ENCODE assay signal across 8 cellular contexts in the genomic region with DNA sequence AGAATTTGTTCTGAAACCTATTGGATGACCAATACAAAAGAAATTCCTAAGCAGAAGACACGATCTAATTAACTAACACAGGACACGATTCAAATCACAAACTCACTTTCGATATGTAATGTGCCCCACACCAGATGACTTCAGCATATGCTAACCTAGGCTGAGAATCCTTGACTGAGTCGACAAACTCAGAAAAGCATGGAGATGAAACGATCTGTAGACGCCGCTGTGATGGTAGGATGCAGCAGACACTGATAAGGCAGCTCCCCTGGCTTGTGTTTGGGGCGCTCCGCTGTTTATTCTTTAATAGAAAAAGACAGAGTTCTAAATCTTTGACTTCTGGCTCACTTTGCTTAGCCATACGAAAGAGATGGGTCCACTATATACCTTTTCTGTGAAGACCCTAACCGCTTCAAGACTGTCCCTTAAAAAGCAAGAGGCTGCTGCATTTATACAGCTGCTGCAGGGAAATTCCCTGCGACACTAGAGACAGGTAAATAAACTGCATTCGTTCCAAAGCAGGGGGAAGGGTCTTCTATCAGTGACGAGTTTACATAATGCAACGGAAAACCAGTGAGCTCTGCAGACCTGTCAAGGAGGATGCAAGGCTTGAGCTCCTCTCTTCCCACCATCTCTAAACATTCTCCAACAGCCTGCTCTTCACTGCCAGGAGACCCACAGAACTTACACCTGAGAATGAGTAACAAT. TPM values are rescaled to one million over a fixed set of nuclear protein-coding genes. Genes with fewer than 3 reads are reported as not detected.
DNase-seq lines count a peak whose midpoint lies in the region; ATAC-seq and TF ChIP-seq lines count a peak whose summit lies in the region.

No MANE protein-coding gene starts in this region.

- no peaks in the 10 kb centered on the region for H3K9me3 ChIP-seq in A673 (ENCODE audit: low read depth, low read length, poor library complexity, severe bottlenecking)
- H3K9me3 ChIP-seq in iPS-18c (ENCODE audit: control insufficient read depth, insufficient read depth, low read length) = no peaks in the 10 kb centered on the region

- H3K9me3 Mint-ChIP-seq in activated CD8-positive, alpha-beta T cell treated with anti-CD3 and anti-CD28 coated beads, Interleukin-2, amount 10 ng/mL, durations not matched to agents 7 days and 5 days (ENCODE audit: insufficient read depth) = no peaks in the 10 kb centered on the region
- H3K9me3 Mint-ChIP-seq in stimulated activated memory B cell treated with anti-CD40 and anti-IgM and Interleukin-4, amounts not matched to agents 10 μg/mL and 1 μg/mL and 100 μg/mL, for 72 hours = no peaks in the 10 kb centered on the region

- no peaks in the 10 kb centered on the region for H3K27me3 ChIP-seq in A673 (replicated peaks; ENCODE audit: insufficient read depth, low read depth, low read length, poor library complexity)
- no peaks in the 10 kb centered on the region for H3K27me3 ChIP-seq in H7 (ENCODE audit: control insufficient read depth, insufficient read depth, low read length)

- TF ChIP-seq CTCF in A673 (conservative IDR thresholded peaks at IDR 0.05; ENCODE audit: low read depth, low read length) = no peak

- peaks cover 42% of the 10 kb centered on the region for H3K4me1 Mint-ChIP-seq in activated CD8-positive, alpha-beta T cell treated with anti-CD3 and anti-CD28 coated beads, Interleukin-2, amount 10 ng/mL, durations not matched to agents 7 days and 5 days (ENCODE audit: low read depth)
- peaks cover 41% of the 10 kb centered on the region for H3K4me1 Mint-ChIP-seq in stimulated activated memory B cell treated with anti-CD40 and anti-IgM and Interleukin-4, amounts not matched to agents 10 μg/mL and 1 μg/mL and 100 μg/mL, for 72 hours

- H3K4me3 ChIP-seq in A673 (ENCODE audit: low read depth, low read length, poor library complexity, severe bottlenecking) (peak overlapping the region; percentile 95), H7 (ENCODE audit: insufficient read depth, low read depth, low read length) (peak overlapping the region; percentile 85), iPS-18c (ENCODE audit: insufficient read depth, low read depth, low read length) (peak overlapping the region; percentile 95)

- peak overlapping the region; percentile 95 for H3K4me3 Mint-ChIP-seq in activated CD8-positive, alpha-beta T cell treated with anti-CD3 and anti-CD28 coated beads, Interleukin-2, amount 10 ng/mL, durations not matched to agents 7 days and 5 days
- peak overlapping the region; percentile 91 for H3K4me3 Mint-ChIP-seq in stimulated activated memory B cell treated with anti-CD40 and anti-IgM and Interleukin-4, amounts not matched to agents 10 μg/mL and 1 μg/mL and 100 μg/mL, for 72 hours

- DNase-seq in A673 (ENCODE audit: low spot score) (no peak), H7 (no peak), A172 (ENCODE audit: low spot score) (no peak), DMS153 treated with DMSO at 0.1 percent for 48 hours (lab: John Stamatoyannopoulos, UW; ENCODE audit: unreplicated experiment) (no peak)
- DNase-seq in activated CD8-positive, alpha-beta T cell treated with anti-CD3 and anti-CD28 coated beads, Interleukin-2, amount 10 ng/mL, durations not matched to agents 7 days and 5 days = no peak

- no peak for ATAC-seq in activated CD8-positive, alpha-beta T cell treated with anti-CD3 and anti-CD28 coated beads, Interleukin-2, amount 10 ng/mL, durations not matched to agents 7 days and 5 days
- ATAC-seq in stimulated activated memory B cell treated with anti-CD40 and anti-IgM and Interleukin-4, amounts not matched to agents 10 μg/mL and 1 μg/mL and 100 μg/mL, for 72 hours = no peak
- no peak for ATAC-seq in HG03097 (IDR thresholded peaks at IDR 0.05; ENCODE audit: low FRiP score, unreplicated experiment)

- peaks cover 42% of the 10 kb centered on the region for H3K36me3 Mint-ChIP-seq in activated CD8-positive, alpha-beta T cell treated with anti-CD3 and anti-CD28 coated beads, Interleukin-2, amount 10 ng/mL, durations not matched to agents 7 days and 5 days (ENCODE audit: low read depth)
- peaks cover 6% of the 10 kb centered on the region for H3K36me3 Mint-ChIP-seq in stimulated activated memory B cell treated with anti-CD40 and anti-IgM and Interleukin-4, amounts not matched to agents 10 μg/mL and 1 μg/mL and 100 μg/mL, for 72 hours

- peak overlapping the region; percentile 92 for H3K27ac ChIP-seq in A673 (ENCODE audit: low read depth, low read length, poor library complexity, severe bottlenecking)

- H3K36me3 ChIP-seq in A673 (ENCODE audit: insufficient read depth, low read length, poor library complexity, severe bottlenecking) = no peaks in the 10 kb centered on the region
- H3K36me3 ChIP-seq in H7 (replicated peaks; ENCODE audit: control insufficient read depth, insufficient read depth, low read length) = no peaks in the 10 kb centered on the region

- POLR2A ChIA-PET in A673 (lab: Charles Lee; ENCODE audit: low non-redundant PET) = no interaction called here
- POLR2A ChIA-PET in activated CD8-positive, alpha-beta T cell treated with anti-CD3 and anti-CD28 coated beads, Interleukin-2, amount 10 ng/mL, durations not matched to agents 7 days and 5 days (lab: Charles Lee) = interaction anchor here (0.8 to 5.0 kb wide), 8 partner anchors 10 to 62 kb away, joined by 3 to 65 read pairs (median 4); a partner anchor contains a TSS

- H3K27me3 Mint-ChIP-seq in activated CD8-positive, alpha-beta T cell treated with anti-CD3 and anti-CD28 coated beads, Interleukin-2, amount 10 ng/mL, durations not matched to agents 7 days and 5 days (ENCODE audit: low read depth) = no peaks in the 10 kb centered on the region
- no peaks in the 10 kb centered on the region for H3K27me3 Mint-ChIP-seq in stimulated activated memory B cell treated with anti-CD40 and anti-IgM and Interleukin-4, amounts not matched to agents 10 μg/mL and 1 μg/mL and 100 μg/mL, for 72 hours

- peak overlapping the region; percentile 98 for H3K27ac Mint-ChIP-seq in activated CD8-positive, alpha-beta T cell treated with anti-CD3 and anti-CD28 coated beads, Interleukin-2, amount 10 ng/mL, durations not matched to agents 7 days and 5 days
- peak overlapping the region; percentile 92 for H3K27ac Mint-ChIP-seq in stimulated activated memory B cell treated with anti-CD40 and anti-IgM and Interleukin-4, amounts not matched to agents 10 μg/mL and 1 μg/mL and 100 μg/mL, for 72 hours

- TSS peak; percentile 49 for BruUV-seq in A673 (replicated peaks; lab: Mats Ljungman, UMichigan)

- intact Hi-C loops in A673 (cut with micrococcal nuclease; ENCODE audit: unreplicated experiment) = loop anchor here (5.0 kb wide), 1 partner anchor 188 kb away; a partner anchor contains a TSS

- CTCF ChIA-PET in A673 (lab: Charles Lee) = no interaction called here
- CTCF ChIA-PET in activated CD8-positive, alpha-beta T cell treated with anti-CD3 and anti-CD28 coated beads, Interleukin-2, amount 10 ng/mL, durations not matched to agents 7 days and 5 days (lab: Charles Lee) = interaction anchor here (0.9 to 4.9 kb wide), 6 partner anchors 10 to 72 kb away, joined by 3 to 53 read pairs (median 6); a partner anchor contains a TSS

- peaks cover 7% of the 10 kb centered on the region for H3K4me1 ChIP-seq in A673 (ENCODE audit: insufficient read depth, low read length, poor library complexity, severe bottlenecking)

RNA-seq across cellular contexts. Expression of a gene that starts 0.9 kb away (rescaled TPM):
- total RNA-seq in A673 (2021) = 122 and 128 TPM in 2 replicates
- 64.1 and 73.8 TPM in 2 replicates for total RNA-seq in H7 (2014; rRNA removed; shearing (Covaris generic))
- total RNA-seq in activated CD8-positive, alpha-beta T cell treated with anti-CD3 and anti-CD28 coated beads, Interleukin-2, amount 10 ng/mL, durations not matched to agents 7 days and 5 days = 100 to 1,000 TPM; 116 to 119 TPM
- 23.4 and 27.9 TPM in 2 replicates for total RNA-seq in A172 (2014; rRNA removed; shearing (Covaris generic))

RNA-seq across cellular contexts. Expression of a gene that starts 21.8 kb away (rescaled TPM):
- total RNA-seq in A673 (2021) = 31.9 and 37.1 TPM in 2 replicates
- total RNA-seq in H7 (2014; rRNA removed; shearing (Covaris generic)) = 21.5 and 26.8 TPM in 2 replicates
- 10 to 100 TPM; 20.7 to 22.1 TPM for total RNA-seq in activated CD8-positive, alpha-beta T cell treated with anti-CD3 and anti-CD28 coated beads, Interleukin-2, amount 10 ng/mL, durations not matched to agents 7 days and 5 days
- total RNA-seq in A172 (2014; rRNA removed; shearing (Covaris generic)) = 9.2 and 9.4 TPM in 2 replicates

RNA-seq across cellular contexts. Expression of a gene that starts 22.0 kb away (rescaled TPM):
- total RNA-seq in A673 (2021) = 84.7 and 86.8 TPM in 2 replicates
- 23.5 and 30.5 TPM in 2 replicates for total RNA-seq in H7 (2014; rRNA removed; shearing (Covaris generic))
- 10 to 100 TPM; 66.2 to 71.1 TPM for total RNA-seq in activated CD8-positive, alpha-beta T cell treated with anti-CD3 and anti-CD28 coated beads, Interleukin-2, amount 10 ng/mL, durations not matched to agents 7 days and 5 days
- total RNA-seq in A172 (2014; rRNA removed; shearing (Covaris generic)) = 14.6 and 30.5 TPM in 2 replicates

RNA-seq across cellular contexts. Expression of a gene that starts 56.1 kb away (rescaled TPM):
- total RNA-seq in A673 (2021) = 93.0 and 96.3 TPM in 2 replicates
- total RNA-seq in H7 (2014; rRNA removed; shearing (Covaris generic)) = 109 and 111 TPM in 2 replicates
- total RNA-seq in activated CD8-positive, alpha-beta T cell treated with anti-CD3 and anti-CD28 coated beads, Interleukin-2, amount 10 ng/mL, durations not matched to agents 7 days and 5 days = 10 to 100 TPM; 68.3 to 70.8 TPM
- total RNA-seq in A172 (2014; rRNA removed; shearing (Covaris generic)) = 31.5 and 37.0 TPM in 2 replicates
